11 cellular contexts compared by ENCODE assay signal in the genomic region with DNA sequence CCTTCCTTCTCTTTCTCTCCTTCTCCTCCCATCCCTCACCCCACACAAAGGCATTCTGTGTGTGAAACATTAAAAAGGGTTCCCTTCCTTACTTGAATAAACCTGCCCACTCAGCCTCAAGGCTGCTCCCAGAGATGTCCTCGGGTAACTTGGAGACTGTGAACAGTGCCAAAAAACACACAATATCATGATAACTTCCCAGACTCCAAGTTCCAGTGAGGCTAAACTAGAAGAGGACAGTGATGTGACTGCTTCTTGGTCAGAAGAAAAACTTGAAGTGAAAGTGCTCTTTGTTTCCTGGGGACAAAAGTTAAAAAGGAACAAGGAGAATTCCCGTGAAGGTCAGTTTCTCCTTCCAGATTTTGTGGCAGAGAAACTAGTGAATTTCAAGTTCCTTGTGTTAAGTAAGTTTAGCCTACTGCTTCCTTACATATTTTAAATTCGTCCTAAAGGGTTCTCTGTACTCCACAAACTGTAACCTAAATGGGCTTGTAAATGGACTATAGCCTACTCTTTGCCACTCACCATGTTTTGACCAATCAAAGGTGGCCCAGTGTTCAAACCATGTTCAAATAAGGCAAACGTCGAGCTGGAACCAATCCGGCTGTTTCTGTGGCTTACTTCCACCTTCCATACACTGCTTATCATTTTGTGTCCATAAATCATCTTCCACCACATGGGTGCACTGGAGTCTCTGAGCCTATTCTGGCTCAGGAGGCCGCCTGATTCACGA. TPM values are rescaled to one million over a fixed set of nuclear protein-coding genes. Genes with fewer than 3 reads are reported as not detected.
A peak's percentile ranks its signal among the peaks of the same experiment; 100 is the strongest.
DNase-seq lines count a peak whose midpoint lies in the region; ATAC-seq, FAIRE-seq and TF ChIP-seq lines count a peak whose summit lies in the region.
"Had no signal": no experiment of that assay in that cellular context is flagged by ENCODE, and none has a peak within 500 bp of the region (broad histone marks: within the 10 kb centered on the region; RNA-seq: fewer than 3 reads in every experiment).

No MANE protein-coding gene starts in this region.

- no peak overlapping the region for H3K27ac ChIP-seq in right atrium auricular region
- H3K27ac ChIP-seq in kidney (ENCODE audit: low read depth in 2 of 2, low read length in 2 of 2) = peak overlapping the region; percentile 22 to 78
- H3K27ac ChIP-seq in vagina = no peak overlapping the region
- H3K27ac ChIP-seq: tibial nerve had no signal

- FAIRE-seq in kidney (lab: Jason Lieb, UNC) (no peak), H54 (lab: Jason Lieb, UNC) (no peak)

- no peak overlapping the region for H3K27ac Mint-ChIP-seq in activated T-cell treated with anti-CD3 and anti-CD28 coated beads, Interleukin-2, amount 50 U/mL, for 72 hours

- no peaks in the 10 kb centered on the region for H3K4me1 ChIP-seq in right atrium auricular region
- peaks cover 4 to 8% of the 10 kb centered on the region in 2 donors for H3K4me1 ChIP-seq in kidney (ENCODE audit: control insufficient read depth in 1 of 2, insufficient read depth in 1 of 2, low read depth in 1 of 2, low read length in 2 of 2)
- H3K4me1 ChIP-seq in vagina = no peaks in the 10 kb centered on the region
- H3K4me1 ChIP-seq: tibial nerve had no signal

- H3K4me3 ChIP-seq in right atrium auricular region (no peak overlapping the region), kidney (ENCODE audit: low read length in 2 of 2) (peak overlapping the region; percentile 19 to 40), vagina (no peak overlapping the region)
- H3K4me3 ChIP-seq: tibial nerve had no signal

- H3K27me3 ChIP-seq in right atrium auricular region (no peaks in the 10 kb centered on the region), vagina (no peaks in the 10 kb centered on the region)
- H3K27me3 ChIP-seq: tibial nerve had no signal

- no peaks in the 10 kb centered on the region for H3K4me1 Mint-ChIP-seq in activated T-cell treated with anti-CD3 and anti-CD28 coated beads, Interleukin-2, amount 50 U/mL, for 72 hours (ENCODE audit: low read depth)

- H3K9ac ChIP-seq in kidney (ENCODE audit: low read length in 2 of 2) = peak overlapping the region in 1 of 2 donors; percentile 1

- H3K9me3 ChIP-seq in right atrium auricular region = no peaks in the 10 kb centered on the region
- H3K9me3 ChIP-seq in kidney (ENCODE audit: control insufficient read depth in 1 of 2, low read length in 2 of 2) = peaks cover 0 to 4% of the 10 kb centered on the region in 2 donors
- H3K9me3 ChIP-seq in vagina = no peaks in the 10 kb centered on the region

- H3K27me3 Mint-ChIP-seq in activated T-cell treated with anti-CD3 and anti-CD28 coated beads, Interleukin-2, amount 50 U/mL, for 72 hours (ENCODE audit: low read depth) = peaks cover 5% of the 10 kb centered on the region

- TF ChIP-seq CTCF in right atrium auricular region (IDR thresholded peaks at IDR 0.05) = no peak
- no peak for TF ChIP-seq CTCF in kidney (IDR thresholded peaks at IDR 0.05; ENCODE audit: borderline replicate concordance, extremely low read depth, insufficient read depth)
- TF ChIP-seq CTCF in vagina (IDR thresholded peaks at IDR 0.05) = no peak

- H3K4me3 Mint-ChIP-seq in activated T-cell treated with anti-CD3 and anti-CD28 coated beads, Interleukin-2, amount 50 U/mL, for 72 hours = no peak overlapping the region

- H3K9me3 Mint-ChIP-seq in activated T-cell treated with anti-CD3 and anti-CD28 coated beads, Interleukin-2, amount 50 U/mL, for 72 hours = peaks cover 6 to 11% of the 10 kb centered on the region in 2 donors

- DNase-seq in Right ventricle myocardium inferior (ENCODE audit: missing footprints) (no peak), right atrium auricular region (ENCODE audit: low spot score) (no peak), amniotic epithelial cell (ENCODE audit: low read depth) (peak; percentile 57), kidney (no peak), vagina (ENCODE audit: extremely low spot score in 2 of 2) (peak; percentile 7 to 32), H54 (ENCODE audit: insufficient read length, low spot score) (no peak)
- no peak for DNase-seq in activated T-cell treated with anti-CD3 and anti-CD28 coated beads, Interleukin-2, amount 50 U/mL, for 72 hours
- no peak for DNase-seq in stimulated activated CD4-positive, alpha-beta T cell treated with anti-CD3 and anti-CD28 coated beads, Interleukin-4, amount 100 ng/mL, for 1 hour
- DNase-seq: activated T-cell treated with anti-CD3 and anti-CD28 coated beads for 4 hours, NCI-H1436 treated with DMSO at 0.1 percent for 48 hours had no signal

- intact Hi-C loops in Right ventricle myocardium inferior (cut with DNase I) (no loop called here), kidney (cut with DNase I) (no loop called here), vagina (cut with DNase I) (no loop called here)

- no peak for TF ChIP-seq POLR2A in vagina (IDR thresholded peaks at IDR 0.05)
- no peak for TF ChIP-seq POLR2A in H54 (IDR thresholded peaks at IDR 0.05; ENCODE audit: low read depth, low read length)

- peak; percentile 39 for ATAC-seq in Right ventricle myocardium inferior
- ATAC-seq in activated T-cell treated with anti-CD3 and anti-CD28 coated beads, Interleukin-2, amount 50 U/mL, for 72 hours (replicated peaks in 1 of 2) = no peak

- no peaks in the 10 kb centered on the region for H3K36me3 ChIP-seq in right atrium auricular region
- no peaks in the 10 kb centered on the region for H3K36me3 ChIP-seq in kidney (ENCODE audit: control insufficient read depth in 1 of 2, insufficient read depth in 2 of 2, low read length in 2 of 2)
- no peaks in the 10 kb centered on the region for H3K36me3 ChIP-seq in vagina
- H3K36me3 ChIP-seq: tibial nerve had no signal

- H3K36me3 Mint-ChIP-seq in activated T-cell treated with anti-CD3 and anti-CD28 coated beads, Interleukin-2, amount 50 U/mL, for 72 hours (ENCODE audit: insufficient read depth in 2 of 2) = peaks cover 3 to 8% of the 10 kb centered on the region in 2 donors

RNA-seq across cellular contexts. Expression of gene TPRKB, which starts 20.5 kb away (rescaled TPM):
- total RNA-seq in Right ventricle myocardium inferior (45.9 TPM), right atrium auricular region (10 to 100 TPM; 21.6 to 28.3 TPM), kidney (25.3 TPM), vagina (18.9 TPM)
- 42.2 TPM for polyA plus RNA-seq in kidney (ENCODE audit: insufficient read depth, low read depth, low replicate concordance)
- 10 to 100 TPM; 30.1 to 30.3 TPM for total RNA-seq in activated T-cell treated with anti-CD3 and anti-CD28 coated beads, Interleukin-2, amount 50 U/mL, for 72 hours

Comparison
In these comparisons a context has a peak if more than half of its experiments do, and no peak if none do; other contexts are left out.
1. DNase-seq: peak in amniotic epithelial cell (single experiment) and vagina (2 of 2); none in Right ventricle myocardium inferior (single experiment), right atrium auricular region (single experiment), kidney (single experiment), H54 (single experiment), activated T-cell treated with anti-CD3 and anti-CD28 coated beads, Interleukin-2, amount 50 U/mL, for 72 hours (0 of 2) and stimulated activated CD4-positive, alpha-beta T cell treated with anti-CD3 and anti-CD28 coated beads, Interleukin-4, amount 100 ng/mL, for 1 hour (single experiment).
2. H3K27ac ChIP-seq: peak in kidney (2 of 2); none in right atrium auricular region (0 of 2) and vagina (single experiment).
3. H3K4me3 ChIP-seq: peak in kidney (2 of 2); none in right atrium auricular region (0 of 2) and vagina (0 of 2).